ENCODE assay signal across 1 cellular context in the genomic region with DNA sequence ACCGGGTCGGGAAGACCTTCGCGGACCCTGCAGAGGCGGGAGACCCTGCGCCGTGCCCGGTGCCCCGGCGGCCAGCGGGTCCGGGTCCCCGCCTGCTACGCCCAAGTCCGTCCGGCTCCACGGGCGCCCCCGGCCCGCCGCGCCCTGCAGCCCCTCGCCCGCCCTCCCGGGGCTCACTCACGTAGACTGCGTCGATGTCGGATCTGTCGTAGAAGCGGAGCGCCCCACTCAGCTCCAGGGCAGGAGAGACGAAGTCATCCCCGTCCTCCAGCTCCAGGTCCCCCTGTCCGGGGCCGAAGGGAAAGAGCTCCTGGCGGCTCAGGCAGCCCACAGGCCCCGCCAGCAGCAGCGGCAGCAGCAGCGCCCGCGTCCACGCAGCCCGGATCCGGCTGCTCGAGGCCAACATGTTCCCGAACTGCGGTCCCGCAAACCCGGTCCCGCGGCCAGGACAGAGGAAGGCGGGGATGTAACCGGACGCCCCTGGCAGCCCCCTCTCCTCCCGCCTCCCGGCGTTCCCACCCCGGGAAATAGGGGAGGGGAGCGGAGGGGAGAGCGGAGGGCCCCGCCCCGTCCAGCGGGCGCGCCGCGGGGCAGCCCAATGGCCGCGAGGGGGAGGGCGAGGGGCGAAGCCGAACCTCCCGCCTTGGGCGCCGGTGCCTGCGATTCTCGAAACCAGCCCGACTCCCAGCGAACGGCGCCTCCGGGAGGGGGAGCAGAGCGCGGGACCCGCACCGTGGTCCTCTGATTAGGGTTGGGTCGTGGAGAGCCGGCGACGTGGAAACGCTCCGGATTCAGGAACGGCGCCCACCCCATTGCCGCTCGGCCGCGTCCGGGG.
TF ChIP-seq lines count a peak whose summit lies in the region.

Gene NID1, minus strand, starts transcription at position 417 of the 835 bp plus-strand sequence. Its CDS starts 11 bp downstream, at position 406.

TF ChIP-seq in HepG2, 621 proteins besides CTCF, POLR2A, EP300 and RAD21 (continued from another document and continues in another):
- TF ChIP-seq, protein P1, sequence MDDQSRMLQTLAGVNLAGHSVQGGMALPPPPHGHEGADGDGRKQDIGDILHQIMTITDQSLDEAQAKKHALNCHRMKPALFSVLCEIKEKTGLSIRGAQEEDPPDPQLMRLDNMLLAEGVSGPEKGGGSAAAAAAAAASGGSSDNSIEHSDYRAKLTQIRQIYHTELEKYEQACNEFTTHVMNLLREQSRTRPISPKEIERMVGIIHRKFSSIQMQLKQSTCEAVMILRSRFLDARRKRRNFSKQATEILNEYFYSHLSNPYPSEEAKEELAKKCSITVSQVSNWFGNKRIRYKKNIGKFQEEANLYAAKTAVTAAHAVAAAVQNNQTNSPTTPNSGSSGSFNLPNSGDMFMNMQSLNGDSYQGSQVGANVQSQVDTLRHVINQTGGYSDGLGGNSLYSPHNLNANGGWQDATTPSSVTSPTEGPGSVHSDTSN (CRISPR knock-in tag; IDR thresholded peaks at IDR 0.05; ENCODE audit: borderline replicate concordance): no peak
- TF ChIP-seq HNRNPUL1 (IDR thresholded peaks at IDR 0.05; ENCODE audit: low read depth, low read length): no peak
- TF ChIP-seq SAFB2 (CRISPR knock-in tag; IDR thresholded peaks at IDR 0.05; ENCODE audit: borderline replicate concordance, low read depth): no peak
- TF ChIP-seq ZBTB21 (CRISPR knock-in tag; IDR thresholded peaks at IDR 0.05): no peak
- TF ChIP-seq HMGA1 (CRISPR knock-in tag; conservative IDR thresholded peaks at IDR 0.05): no peak
- TF ChIP-seq RORA (CRISPR knock-in tag; IDR thresholded peaks at IDR 0.05): no peak
- peak; percentile 51 for TF ChIP-seq ZFP91 (CRISPR knock-in tag; IDR thresholded peaks at IDR 0.05; ENCODE audit: borderline replicate concordance)
- TF ChIP-seq XBP1 (CRISPR knock-in tag; IDR thresholded peaks at IDR 0.05): no peak
- TF ChIP-seq ATM (IDR thresholded peaks at IDR 0.05; ENCODE audit: borderline replicate concordance): no peak
- peak; percentile 58; the same call in 1 of the 2 replicates for TF ChIP-seq CBFB (CRISPR knock-in tag; IDR thresholded peaks at IDR 0.05)
- TF ChIP-seq ZSCAN30 (CRISPR knock-in tag; IDR thresholded peaks at IDR 0.05): no peak; the same call in 1 of the 2 replicates
- peak; percentile 25; the same call in 1 of the 2 replicates for TF ChIP-seq NCOR1 (IDR thresholded peaks at IDR 0.05; ENCODE audit: borderline replicate concordance, low read length)
- TF ChIP-seq, protein P2, sequence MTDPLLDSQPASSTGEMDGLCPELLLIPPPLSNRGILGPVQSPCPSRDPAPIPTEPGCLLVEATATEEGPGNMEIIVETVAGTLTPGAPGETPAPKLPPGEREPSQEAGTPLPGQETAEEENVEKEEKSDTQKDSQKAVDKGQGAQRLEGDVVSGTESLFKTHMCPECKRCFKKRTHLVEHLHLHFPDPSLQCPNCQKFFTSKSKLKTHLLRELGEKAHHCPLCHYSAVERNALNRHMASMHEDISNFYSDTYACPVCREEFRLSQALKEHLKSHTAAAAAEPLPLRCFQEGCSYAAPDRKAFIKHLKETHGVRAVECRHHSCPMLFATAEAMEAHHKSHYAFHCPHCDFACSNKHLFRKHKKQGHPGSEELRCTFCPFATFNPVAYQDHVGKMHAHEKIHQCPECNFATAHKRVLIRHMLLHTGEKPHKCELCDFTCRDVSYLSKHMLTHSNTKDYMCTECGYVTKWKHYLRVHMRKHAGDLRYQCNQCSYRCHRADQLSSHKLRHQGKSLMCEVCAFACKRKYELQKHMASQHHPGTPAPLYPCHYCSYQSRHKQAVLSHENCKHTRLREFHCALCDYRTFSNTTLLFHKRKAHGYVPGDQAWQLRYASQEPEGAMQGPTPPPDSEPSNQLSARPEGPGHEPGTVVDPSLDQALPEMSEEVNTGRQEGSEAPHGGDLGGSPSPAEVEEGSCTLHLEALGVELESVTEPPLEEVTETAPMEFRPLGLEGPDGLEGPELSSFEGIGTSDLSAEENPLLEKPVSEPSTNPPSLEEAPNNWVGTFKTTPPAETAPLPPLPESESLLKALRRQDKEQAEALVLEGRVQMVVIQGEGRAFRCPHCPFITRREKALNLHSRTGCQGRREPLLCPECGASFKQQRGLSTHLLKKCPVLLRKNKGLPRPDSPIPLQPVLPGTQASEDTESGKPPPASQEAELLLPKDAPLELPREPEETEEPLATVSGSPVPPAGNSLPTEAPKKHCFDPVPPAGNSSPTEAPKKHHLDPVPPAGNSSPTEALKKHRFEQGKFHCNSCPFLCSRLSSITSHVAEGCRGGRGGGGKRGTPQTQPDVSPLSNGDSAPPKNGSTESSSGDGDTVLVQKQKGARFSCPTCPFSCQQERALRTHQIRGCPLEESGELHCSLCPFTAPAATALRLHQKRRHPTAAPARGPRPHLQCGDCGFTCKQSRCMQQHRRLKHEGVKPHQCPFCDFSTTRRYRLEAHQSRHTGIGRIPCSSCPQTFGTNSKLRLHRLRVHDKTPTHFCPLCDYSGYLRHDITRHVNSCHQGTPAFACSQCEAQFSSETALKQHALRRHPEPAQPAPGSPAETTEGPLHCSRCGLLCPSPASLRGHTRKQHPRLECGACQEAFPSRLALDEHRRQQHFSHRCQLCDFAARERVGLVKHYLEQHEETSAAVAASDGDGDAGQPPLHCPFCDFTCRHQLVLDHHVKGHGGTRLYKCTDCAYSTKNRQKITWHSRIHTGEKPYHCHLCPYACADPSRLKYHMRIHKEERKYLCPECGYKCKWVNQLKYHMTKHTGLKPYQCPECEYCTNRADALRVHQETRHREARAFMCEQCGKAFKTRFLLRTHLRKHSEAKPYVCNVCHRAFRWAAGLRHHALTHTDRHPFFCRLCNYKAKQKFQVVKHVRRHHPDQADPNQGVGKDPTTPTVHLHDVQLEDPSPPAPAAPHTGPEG (CRISPR knock-in tag; IDR thresholded peaks at IDR 0.05): no peak
- TF ChIP-seq THYN1 (CRISPR knock-in tag; IDR thresholded peaks at IDR 0.05; ENCODE audit: borderline replicate concordance, low read depth): no peak
- TF ChIP-seq ZNF724P (CRISPR knock-in tag; IDR thresholded peaks at IDR 0.05; ENCODE audit: borderline replicate concordance): 0 out of 2 replicates have a peak, but pooled peaks have one; percentile 18
- TF ChIP-seq SOX13 (IDR thresholded peaks at IDR 0.05): no peak
- TF ChIP-seq SOX13 (CRISPR knock-in tag; conservative IDR thresholded peaks at IDR 0.05 in 1 of 2, IDR thresholded peaks at IDR 0.05 in 1 of 2): peak in 1 of 2 experiments; percentile 58; a peak in 1 of 4 replicates
- no peak; the same call in none of the 2 replicates for TF ChIP-seq ZNF792 (CRISPR knock-in tag; IDR thresholded peaks at IDR 0.05)
- TF ChIP-seq MYPOP (CRISPR knock-in tag; IDR thresholded peaks at IDR 0.05): peak; percentile 52; the same call in 1 of the 2 replicates
- peak; percentile 73; the same call in 1 of the 2 replicates for TF ChIP-seq ZMYM3 (CRISPR knock-in tag; IDR thresholded peaks at IDR 0.05)
- TF ChIP-seq HOXA3 (CRISPR knock-in tag; IDR thresholded peaks at IDR 0.05): peak; percentile 68
- no peak for TF ChIP-seq ZNF251 (CRISPR knock-in tag; IDR thresholded peaks at IDR 0.05)
- no peak for TF ChIP-seq MAFK (conservative IDR thresholded peaks at IDR 0.05 in 1 of 2, IDR thresholded peaks at IDR 0.05 in 1 of 2; ENCODE audit: low read length in 2 of 2)
- TF ChIP-seq ZNF746 (CRISPR knock-in tag; IDR thresholded peaks at IDR 0.05): peak; percentile 98
- no peak for TF ChIP-seq SETDB1 (CRISPR knock-in tag; IDR thresholded peaks at IDR 0.05; ENCODE audit: borderline replicate concordance)
- no peak for TF ChIP-seq TRIM24 (CRISPR knock-in tag; IDR thresholded peaks at IDR 0.05)
- TF ChIP-seq, protein P3, sequence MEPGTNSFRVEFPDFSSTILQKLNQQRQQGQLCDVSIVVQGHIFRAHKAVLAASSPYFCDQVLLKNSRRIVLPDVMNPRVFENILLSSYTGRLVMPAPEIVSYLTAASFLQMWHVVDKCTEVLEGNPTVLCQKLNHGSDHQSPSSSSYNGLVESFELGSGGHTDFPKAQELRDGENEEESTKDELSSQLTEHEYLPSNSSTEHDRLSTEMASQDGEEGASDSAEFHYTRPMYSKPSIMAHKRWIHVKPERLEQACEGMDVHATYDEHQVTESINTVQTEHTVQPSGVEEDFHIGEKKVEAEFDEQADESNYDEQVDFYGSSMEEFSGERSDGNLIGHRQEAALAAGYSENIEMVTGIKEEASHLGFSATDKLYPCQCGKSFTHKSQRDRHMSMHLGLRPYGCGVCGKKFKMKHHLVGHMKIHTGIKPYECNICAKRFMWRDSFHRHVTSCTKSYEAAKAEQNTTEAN (CRISPR knock-in tag; conservative IDR thresholded peaks at IDR 0.05): no peak
- TF ChIP-seq, protein P4, sequence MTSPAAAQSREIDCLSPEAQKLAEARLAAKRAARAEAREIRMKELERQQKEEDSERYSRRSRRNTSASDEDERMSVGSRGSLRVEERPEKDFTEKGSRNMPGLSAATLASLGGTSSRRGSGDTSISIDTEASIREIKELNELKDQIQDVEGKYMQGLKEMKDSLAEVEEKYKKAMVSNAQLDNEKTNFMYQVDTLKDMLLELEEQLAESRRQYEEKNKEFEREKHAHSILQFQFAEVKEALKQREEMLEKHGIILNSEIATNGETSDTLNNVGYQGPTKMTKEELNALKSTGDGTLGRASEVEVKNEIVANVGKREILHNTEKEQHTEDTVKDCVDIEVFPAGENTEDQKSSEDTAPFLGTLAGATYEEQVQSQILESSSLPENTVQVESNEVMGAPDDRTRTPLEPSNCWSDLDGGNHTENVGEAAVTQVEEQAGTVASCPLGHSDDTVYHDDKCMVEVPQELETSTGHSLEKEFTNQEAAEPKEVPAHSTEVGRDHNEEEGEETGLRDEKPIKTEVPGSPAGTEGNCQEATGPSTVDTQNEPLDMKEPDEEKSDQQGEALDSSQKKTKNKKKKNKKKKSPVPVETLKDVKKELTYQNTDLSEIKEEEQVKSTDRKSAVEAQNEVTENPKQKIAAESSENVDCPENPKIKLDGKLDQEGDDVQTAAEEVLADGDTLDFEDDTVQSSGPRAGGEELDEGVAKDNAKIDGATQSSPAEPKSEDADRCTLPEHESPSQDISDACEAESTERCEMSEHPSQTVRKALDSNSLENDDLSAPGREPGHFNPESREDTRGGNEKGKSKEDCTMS (CRISPR knock-in tag; conservative IDR thresholded peaks at IDR 0.05): no peak
- no peak for TF ChIP-seq NFE2L1 (CRISPR knock-in tag; IDR thresholded peaks at IDR 0.05; ENCODE audit: borderline replicate concordance)
- peak; percentile 53 for TF ChIP-seq SP2 (CRISPR knock-in tag; IDR thresholded peaks at IDR 0.05)
- TF ChIP-seq TEAD2 (CRISPR knock-in tag; IDR thresholded peaks at IDR 0.05): no peak
- no peak for TF ChIP-seq CEBPG (CRISPR knock-in tag; IDR thresholded peaks at IDR 0.05)
- TF ChIP-seq, protein P5, sequence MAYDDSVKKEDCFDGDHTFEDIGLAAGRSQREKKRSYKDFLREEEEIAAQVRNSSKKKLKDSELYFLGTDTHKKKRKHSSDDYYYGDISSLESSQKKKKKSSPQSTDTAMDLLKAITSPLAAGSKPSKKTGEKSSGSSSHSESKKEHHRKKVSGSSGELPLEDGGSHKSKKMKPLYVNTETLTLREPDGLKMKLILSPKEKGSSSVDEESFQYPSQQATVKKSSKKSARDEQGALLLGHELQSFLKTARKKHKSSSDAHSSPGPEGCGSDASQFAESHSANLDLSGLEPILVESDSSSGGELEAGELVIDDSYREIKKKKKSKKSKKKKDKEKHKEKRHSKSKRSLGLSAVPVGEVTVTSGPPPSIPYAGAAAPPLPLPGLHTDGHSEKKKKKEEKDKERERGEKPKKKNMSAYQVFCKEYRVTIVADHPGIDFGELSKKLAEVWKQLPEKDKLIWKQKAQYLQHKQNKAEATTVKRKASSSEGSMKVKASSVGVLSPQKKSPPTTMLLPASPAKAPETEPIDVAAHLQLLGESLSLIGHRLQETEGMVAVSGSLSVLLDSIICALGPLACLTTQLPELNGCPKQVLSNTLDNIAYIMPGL (CRISPR knock-in tag; IDR thresholded peaks at IDR 0.05; ENCODE audit: borderline replicate concordance in 1 of 2, low read depth in 1 of 2): peak; percentile 44 to 63
- TF ChIP-seq TOPORS (CRISPR knock-in tag; IDR thresholded peaks at IDR 0.05): 0 out of 2 replicates have a peak, but pooled peaks have one; percentile 29
- no peak for TF ChIP-seq KDM4B (CRISPR knock-in tag; IDR thresholded peaks at IDR 0.05)
- 0 out of 2 replicates have a peak, but pooled peaks have one; percentile 15 for TF ChIP-seq ZNF7 (CRISPR knock-in tag; IDR thresholded peaks at IDR 0.05)
- peak; percentile 42; the same call in 1 of the 2 replicates for TF ChIP-seq MED13 (CRISPR knock-in tag; IDR thresholded peaks at IDR 0.05)
- TF ChIP-seq ZNF580 (CRISPR knock-in tag; IDR thresholded peaks at IDR 0.05; ENCODE audit: borderline replicate concordance, low read depth): 0 out of 2 replicates have a peak, but pooled peaks have one; percentile 55
- TF ChIP-seq, protein P6, sequence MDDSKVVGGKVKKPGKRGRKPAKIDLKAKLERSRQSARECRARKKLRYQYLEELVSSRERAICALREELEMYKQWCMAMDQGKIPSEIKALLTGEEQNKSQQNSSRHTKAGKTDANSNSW (CRISPR knock-in tag; IDR thresholded peaks at IDR 0.05; ENCODE audit: borderline replicate concordance): no peak
- TF ChIP-seq ARID2 (CRISPR knock-in tag; IDR thresholded peaks at IDR 0.05; ENCODE audit: borderline replicate concordance): no peak; the same call in 1 of the 2 replicates
- peak; percentile 90 for TF ChIP-seq SP5 (CRISPR knock-in tag; IDR thresholded peaks at IDR 0.05; ENCODE audit: borderline replicate concordance, low read depth)
- no peak for TF ChIP-seq ZNF816 (CRISPR knock-in tag; IDR thresholded peaks at IDR 0.05; ENCODE audit: borderline replicate concordance)
